18 cellular contexts compared by ENCODE assay signal in the genomic region with DNA sequence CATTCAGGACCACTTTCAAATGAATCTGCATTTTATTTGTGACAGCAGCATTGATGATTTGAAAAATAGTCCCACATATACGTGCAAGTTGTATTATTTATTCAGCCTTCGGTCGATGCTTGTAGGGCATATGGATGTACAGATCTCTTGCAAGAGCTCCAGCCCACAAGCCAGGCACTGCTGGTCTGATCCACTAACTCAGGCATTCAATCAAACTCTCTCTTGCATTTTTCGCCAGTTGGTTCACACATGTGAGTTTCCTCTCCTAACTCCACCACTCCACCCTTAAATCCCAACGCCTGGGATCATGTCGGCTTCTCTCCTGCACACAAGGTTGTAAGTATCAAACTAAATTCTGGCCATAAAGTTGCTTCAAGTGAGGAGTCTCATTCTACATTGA.
"Had no signal": no experiment of that assay in that cellular context is flagged by ENCODE, and none has a peak within 500 bp of the region (broad histone marks: within the 10 kb centered on the region; RNA-seq: fewer than 3 reads in every experiment).

No MANE protein-coding gene starts in this region.

- DNase-seq: colonic mucosa; effector CD8-positive, alpha-beta T cell; foreskin keratinocyte; left colon; mesendoderm; naive B cell; occipital lobe; pancreas; right cardiac atrium; small intestine; stimulated activated CD4-positive, alpha-beta T cell treated with anti-CD3 and anti-CD28 coated beads, Interleukin-12 subunit alpha, Interleukin-12 subunit beta, amount 100 ng/mL, for 4 hours; stimulated activated naive CD4-positive, alpha-beta T cell; stomach; substantia nigra; trophoblast cell had no signal

- ATAC-seq: esophagus mucosa, foreskin keratinocyte, left colon, pancreas, right cardiac atrium had no signal

- H3K9me3 ChIP-seq: colonic mucosa, pancreas, stomach, thoracic aorta had no signal

- H3K27me3 ChIP-seq: colonic mucosa, pancreas had no signal

- H3K4me3 ChIP-seq: colonic mucosa, pancreas, stomach, thoracic aorta had no signal

- H3K4me1 ChIP-seq: colonic mucosa, pancreas had no signal

- FAIRE-seq: endometrium, pancreas, small intestine had no signal

- H3K36me3 ChIP-seq: colonic mucosa, pancreas, stomach, thoracic aorta had no signal

- H3K27ac ChIP-seq: colonic mucosa, foreskin keratinocyte, pancreas, stomach had no signal
